ENCODE assay signal across 13 cellular contexts in genomic region chr4:176400816-176401461, GRCh38.
A peak's percentile ranks its signal among the peaks of the same experiment; 100 is the strongest.
DNase-seq lines count a peak whose midpoint lies in the region; ATAC-seq, FAIRE-seq and TF ChIP-seq lines count a peak whose summit lies in the region.
"Had no signal": no experiment of that assay in that cellular context is flagged by ENCODE, and none has a peak within 500 bp of the region (broad histone marks: within the 10 kb centered on the region; RNA-seq: fewer than 3 reads in every experiment).

No MANE protein-coding gene starts in this region.

- peak in 1 of 2 experiments; percentile 40 for DNase-seq in A549 (ENCODE audit: low read depth in 1 of 2, low spot score in 1 of 2)
- DNase-seq in HCEC 1CT: peak; percentile 71
- DNase-seq in SJSA1 (ENCODE audit: low read depth in 1 of 2, low spot score in 2 of 2): peak in 1 of 2 experiments; percentile 64
- peak; percentile 77 for DNase-seq in fibroblast of mammary gland (ENCODE audit: low read depth)
- DNase-seq in middle frontal gyrus (ENCODE audit: extremely low spot score, low spot score): no peak
- no peak for DNase-seq in mesothelial cell of epicardium (ENCODE audit: low spot score in 2 of 2, unreplicated experiment in 2 of 2)
- no peak for DNase-seq in NCI-H524 treated with DMSO at 0.1 percent for 48 hours (lab: John Stamatoyannopoulos, UW)
- DNase-seq: activated CD4-positive, alpha-beta T cell treated with anti-CD3 and anti-CD28 coated beads, Interleukin-2, amount 50 U/mL, for 1 hour; kidney; NCI-H1092 treated with DMSO at 0.1 percent for 48 hours; posterior cingulate gyrus; T-helper 2 cell had no signal

- H3K4me1 ChIP-seq in A549 (peaks cover 13% of the 10 kb centered on the region; the same call in 2 of the 3 replicates), SJSA1 (replicated peaks) (peaks cover 24% of the 10 kb centered on the region)

- no peaks in the 10 kb centered on the region for H3K4me1 Mint-ChIP-seq in mesothelial cell of epicardium

- no peak for TF ChIP-seq POLR2A in A549 (IDR thresholded peaks at IDR 0.05; ENCODE audit: low read length)

- TF ChIP-seq CTCF in A549 (IDR thresholded peaks at IDR 0.05) (no peak), fibroblast of mammary gland (conservative IDR thresholded peaks at IDR 0.05; ENCODE audit: control insufficient read depth, insufficient read depth, low read depth, low read length) (no peak), mesothelial cell of epicardium (IDR thresholded peaks at IDR 0.05; ENCODE audit: unreplicated experiment) (no peak)

- TF ChIP-seq EP300 in A549 (IDR thresholded peaks at IDR 0.05): no peak

- H3K9me3 Mint-ChIP-seq in mesothelial cell of epicardium: peaks cover 14% of the 10 kb centered on the region

- ATAC-seq in A549 (peak in 1 of 2 experiments; percentile 50; a peak in 2 of 6 replicates), HG03095 (IDR thresholded peaks at IDR 0.05; ENCODE audit: unreplicated experiment) (no peak)

- H3K27me3 Mint-ChIP-seq in mesothelial cell of epicardium (ENCODE audit: low read depth): no peaks in the 10 kb centered on the region

- POLR2A ChIA-PET in A549 (lab: Yijun Ruan, JAX): no interaction called here

- TF ChIP-seq RAD21 in A549 (conservative IDR thresholded peaks at IDR 0.05 in 1 of 2, IDR thresholded peaks at IDR 0.05 in 1 of 2): no peak

- H3K27me3 ChIP-seq in SJSA1 (replicated peaks): no peaks in the 10 kb centered on the region

- no peak overlapping the region for H3K4me3 ChIP-seq in A549
- H3K4me3 ChIP-seq in SJSA1: no peak overlapping the region
- no peak overlapping the region for H3K4me3 ChIP-seq in fibroblast of mammary gland (ENCODE audit: control insufficient read depth, low read depth, low read length)

- H3K9me3 ChIP-seq in A549: peaks cover 5% of the 10 kb centered on the region; the same call in 1 of the 3 replicates
- H3K9me3 ChIP-seq in SJSA1 (replicated peaks): no peaks in the 10 kb centered on the region

- peak overlapping the region; percentile 21; the same call in 2 of the 3 replicates for H3K4me2 ChIP-seq in A549

- no peak overlapping the region for H3K4me3 Mint-ChIP-seq in mesothelial cell of epicardium

- no peaks in the 10 kb centered on the region for H3K36me3 ChIP-seq in SJSA1

- H3K27ac ChIP-seq in A549 (peak overlapping the region; percentile 46 to 74), SJSA1 (peak overlapping the region; percentile 71)

- no peak overlapping the region for H3K27ac Mint-ChIP-seq in mesothelial cell of epicardium

- no peaks in the 10 kb centered on the region for H3K36me3 Mint-ChIP-seq in mesothelial cell of epicardium

- no peak for FAIRE-seq in A549 (lab: Jason Lieb, UNC)
- FAIRE-seq: kidney had no signal

- CTCF ChIA-PET in A549 (lab: Yijun Ruan, JAX): interaction anchor here (1.5 kb wide), 1 partner anchor 10 kb away, joined by 3 read pairs; no protein-coding TSS in a partner anchor

- 3% methylated on average over 1 of the region's 1 CpG for WGBS in A549 (ENCODE audit: missing lambda C conversion rate)

TF ChIP-seq in A549, 52 proteins besides CTCF, POLR2A, EP300 and RAD21:
- TF ChIP-seq CEBPB (IDR thresholded peaks at IDR 0.05) (peak in 1 of 2 experiments; percentile 11; a peak in 1 of 4 replicates), FOSL2 (IDR thresholded peaks at IDR 0.05) (peak; percentile 8; the same call in 1 of the 2 replicates), FOSL2 (CRISPR knock-in tag; IDR thresholded peaks at IDR 0.05) (no peak; the same call in 1 of the 2 replicates), JUNB (IDR thresholded peaks at IDR 0.05) (peak; percentile 47; the same call in 1 of the 2 replicates), CHD4 (IDR thresholded peaks at IDR 0.05; ENCODE audit: borderline replicate concordance) (no peak), NFE2L2 (conservative IDR thresholded peaks at IDR 0.05; ENCODE audit: low read length) (no peak), SMC3 (IDR thresholded peaks at IDR 0.05) (no peak)
- TF ChIP-seq, protein P1, sequence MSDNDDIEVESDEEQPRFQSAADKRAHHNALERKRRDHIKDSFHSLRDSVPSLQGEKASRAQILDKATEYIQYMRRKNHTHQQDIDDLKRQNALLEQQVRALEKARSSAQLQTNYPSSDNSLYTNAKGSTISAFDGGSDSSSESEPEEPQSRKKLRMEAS (IDR thresholded peaks at IDR 0.05): no peak

Comparison
In these comparisons a context has a peak if more than half of its experiments do, and no peak if none do; other contexts are left out.
1. DNase-seq: peak in HCEC 1CT (single experiment) and fibroblast of mammary gland (single experiment); none in middle frontal gyrus (single experiment), mesothelial cell of epicardium (0 of 2) and NCI-H524 treated with DMSO at 0.1 percent for 48 hours (single experiment).